Comparison of ENCODE assay signal across 8 cellular contexts in the genomic region with DNA sequence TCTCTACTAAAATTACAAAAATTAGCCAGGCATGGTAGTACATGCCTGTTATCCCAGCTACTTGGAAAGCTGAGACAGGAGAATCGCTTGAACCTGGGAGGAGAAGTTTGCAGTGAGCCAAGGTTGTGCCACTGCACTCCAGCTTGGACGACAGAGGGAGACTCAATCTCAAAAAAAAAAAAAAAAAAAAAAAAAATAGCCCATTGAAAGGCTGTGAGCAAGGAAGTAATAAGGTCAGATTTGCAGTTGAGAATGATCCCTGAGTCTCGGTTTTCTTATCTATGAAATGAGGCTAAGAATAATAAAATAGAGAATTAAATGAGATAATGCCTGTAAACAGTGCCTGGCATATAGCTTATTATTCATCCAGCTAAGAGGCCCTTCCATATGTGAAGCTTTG. TPM values are rescaled to one million over a fixed set of nuclear protein-coding genes. Genes with fewer than 3 reads are reported as not detected.
DNase-seq lines count a peak whose midpoint lies in the region; ATAC-seq and TF ChIP-seq lines count a peak whose summit lies in the region.

No MANE protein-coding gene starts in this region.

- H3K27me3 ChIP-seq in breast epithelium, result no peaks in the 10 kb centered on the region
- H3K27me3 ChIP-seq in adipocyte (replicated peaks; ENCODE audit: control insufficient read depth, insufficient read depth, low read length), result no peaks in the 10 kb centered on the region
- peaks cover 2% of the 10 kb centered on the region; the same call in 1 of the 2 replicates for H3K27me3 ChIP-seq in SJCRH30

- no TSS peak for BruUV-seq in MCF 10A (replicated peaks; lab: Mats Ljungman, UMichigan)

- CTCF ChIA-PET in MCF 10A (lab: Yijun Ruan, JAX), result interaction anchor here (0.6 to 5.6 kb wide), 43 partner anchors 9 to 221 kb away, joined by 3 to 79 read pairs (median 5); partner anchors contain the start of genes ITGA3, PPP1R9B and SGCA

- H3K4me3 Mint-ChIP-seq in MCF 10A (ENCODE audit: unreplicated experiment) (no peak overlapping the region), natural killer cell (peak overlapping the region; percentile 95), nephron progenitor cell (no peak overlapping the region)

- H3K9me3 Mint-ChIP-seq in MCF 10A (ENCODE audit: unreplicated experiment) (no peaks in the 10 kb centered on the region), natural killer cell (no peaks in the 10 kb centered on the region), nephron progenitor cell (no peaks in the 10 kb centered on the region)

- H3K4me3 ChIP-seq in breast epithelium, result no peak overlapping the region
- no peak overlapping the region for H3K4me3 ChIP-seq in adipocyte (ENCODE audit: low read length)
- H3K4me3 ChIP-seq in SJCRH30, result no peak overlapping the region

- DNase-seq in MCF 10A (ENCODE audit: unreplicated experiment) (peak; percentile 22), breast epithelium (ENCODE audit: low spot score in 2 of 2) (no peak), adipocyte (ENCODE audit: low read depth) (no peak), natural killer cell (no peak), epidermal melanocyte (ENCODE audit: insufficient read length, low spot score) (no peak), SJCRH30 (no peak), nephron progenitor cell (no peak)

- H3K4me1 Mint-ChIP-seq in MCF 10A (ENCODE audit: insufficient read depth, unreplicated experiment), result peaks cover 24% of the 10 kb centered on the region
- H3K4me1 Mint-ChIP-seq in natural killer cell, result peaks cover 32 to 41% of the 10 kb centered on the region in 2 donors
- peaks cover 68% of the 10 kb centered on the region for H3K4me1 Mint-ChIP-seq in nephron progenitor cell

- H3K9me3 ChIP-seq in breast epithelium (no peaks in the 10 kb centered on the region), adipocyte (ENCODE audit: control insufficient read depth, low read length) (no peaks in the 10 kb centered on the region), SJCRH30 (replicated peaks) (no peaks in the 10 kb centered on the region)

- peak overlapping the region; percentile 93 for H3K9ac ChIP-seq in adipocyte (ENCODE audit: low read length)

- no peaks in the 10 kb centered on the region for H3K36me3 ChIP-seq in breast epithelium
- peaks cover 23% of the 10 kb centered on the region for H3K36me3 ChIP-seq in adipocyte (ENCODE audit: control insufficient read depth, insufficient read depth, low read length, severe bottlenecking)
- no peaks in the 10 kb centered on the region for H3K36me3 ChIP-seq in SJCRH30

- POLR2A ChIA-PET in MCF 10A (lab: Yijun Ruan, JAX), result interaction anchor here (0.6 to 6.2 kb wide), 20 partner anchors 14 to 305 kb away, joined by 3 to 77 read pairs (median 6); partner anchors contain the start of genes ITGA3, KAT7 and PPP1R9B

- peaks cover 0 to 10% of the 10 kb centered on the region in 2 donors for H3K4me1 ChIP-seq in breast epithelium
- peaks cover 36% of the 10 kb centered on the region for H3K4me1 ChIP-seq in adipocyte (ENCODE audit: control insufficient read depth, insufficient read depth, low read length)
- H3K4me1 ChIP-seq in SJCRH30, result 0 out of 2 replicates have a peak, but pooled peaks cover 2% of the 10 kb centered on the region

- TF ChIP-seq POLR2A in breast epithelium (IDR thresholded peaks at IDR 0.05), result no peak

- H3K27ac ChIP-seq in breast epithelium (no peak overlapping the region), SJCRH30 (no peak overlapping the region)

- ATAC-seq in natural killer cell, result no peak
- no peak for ATAC-seq in GM21576 (IDR thresholded peaks at IDR 0.05; ENCODE audit: unreplicated experiment)

- H3K27me3 Mint-ChIP-seq in MCF 10A (ENCODE audit: insufficient read depth, unreplicated experiment) (no peaks in the 10 kb centered on the region), natural killer cell (ENCODE audit: low read depth in 2 of 2) (peaks cover 0 to 4% of the 10 kb centered on the region in 2 donors), nephron progenitor cell (ENCODE audit: low read depth, poor library complexity) (peaks cover 30% of the 10 kb centered on the region)

- H3K27ac Mint-ChIP-seq in MCF 10A (ENCODE audit: low read depth, unreplicated experiment) (peak overlapping the region; percentile 82), natural killer cell (peak overlapping the region; percentile 96 to 98), nephron progenitor cell (no peak overlapping the region)

- peaks cover 53% of the 10 kb centered on the region for H3K36me3 Mint-ChIP-seq in MCF 10A (ENCODE audit: insufficient read depth, unreplicated experiment)
- H3K36me3 Mint-ChIP-seq in natural killer cell, result no peaks in the 10 kb centered on the region
- H3K36me3 Mint-ChIP-seq in nephron progenitor cell (ENCODE audit: low read depth), result peaks cover 8% of the 10 kb centered on the region

- intact Hi-C loops in MCF 10A (cut with micrococcal nuclease), result loop anchor here (1.0 to 2.0 kb wide), 2 partner anchors 67 kb away; no protein-coding TSS in a partner anchor
- intact Hi-C loops in breast epithelium (cut with DNase I; ENCODE audit: low total_unique reads), result no loop called here
- intact Hi-C loops in natural killer cell (cut with micrococcal nuclease), result loop anchor here (2.0 to 10.0 kb wide), 2 partner anchors 67 to 201 kb away; no protein-coding TSS in a partner anchor

- TF ChIP-seq CTCF in MCF 10A (IDR thresholded peaks at IDR 0.05; ENCODE audit: unreplicated experiment) (no peak), breast epithelium (IDR thresholded peaks at IDR 0.05) (no peak), natural killer cell (IDR thresholded peaks at IDR 0.05) (no peak), nephron progenitor cell (IDR thresholded peaks at IDR 0.05) (no peak)

RNA-seq across cellular contexts. Expression of gene PDK2, which starts 1.3 kb away (rescaled TPM):
- total RNA-seq in MCF 10A (2022) (9.9 and 11.2 TPM in 2 replicates), breast epithelium (10 to 100 TPM; 28.2 to 53.4 (median 30.5) TPM), natural killer cell (10 to 100 TPM; 23.2 to 32.9 (median 23.6) TPM)
- total RNA-seq in SJCRH30 (2014; rRNA removed; shearing (Covaris generic)), result 10.7 and 12.5 TPM in 2 replicates

RNA-seq across cellular contexts. Expression of gene SAMD14, which starts 36.2 kb away (rescaled TPM):
- 0.09 TPM in 1 of 2 replicates, not detected in the other for total RNA-seq in MCF 10A (2022)
- total RNA-seq in breast epithelium, result under 1 TPM in 2 of 3 donors, not detected in 1; 0.16 to 0.98 TPM
- total RNA-seq in natural killer cell, result 1 to 10 TPM; 1.1 to 2.1 (median 1.5) TPM
- 2.4 and 3.1 TPM in 2 replicates for total RNA-seq in SJCRH30 (2014; rRNA removed; shearing (Covaris generic))

RNA-seq across cellular contexts. Expression of gene ITGA3, which starts 37.9 kb away (rescaled TPM):
- total RNA-seq in MCF 10A (2022), result 588 and 717 TPM in 2 replicates
- total RNA-seq in breast epithelium, result 10 to 100 TPM; 10.6 to 67.6 (median 48.5) TPM
- total RNA-seq in natural killer cell, result 1 to 10 TPM in 2 of 3 donors, under 1 TPM in 1; 0.47 to 2.8 (median 1.4) TPM
- total RNA-seq in SJCRH30 (2014; rRNA removed; shearing (Covaris generic)), result 2.9 and 3.7 TPM in 2 replicates

RNA-seq across cellular contexts. Expression of gene PPP1R9B, which starts 56.7 kb away (rescaled TPM):
- total RNA-seq in MCF 10A (2022) (33.4 and 34.8 TPM in 2 replicates), breast epithelium (10 to 100 TPM; 21.8 to 24.9 (median 22.7) TPM), natural killer cell (100 to 1,000 TPM; 124 to 162 (median 135) TPM)
- total RNA-seq in SJCRH30 (2014; rRNA removed; shearing (Covaris generic)), result 32.1 TPM in 2 replicates
